In the genomic region with DNA sequence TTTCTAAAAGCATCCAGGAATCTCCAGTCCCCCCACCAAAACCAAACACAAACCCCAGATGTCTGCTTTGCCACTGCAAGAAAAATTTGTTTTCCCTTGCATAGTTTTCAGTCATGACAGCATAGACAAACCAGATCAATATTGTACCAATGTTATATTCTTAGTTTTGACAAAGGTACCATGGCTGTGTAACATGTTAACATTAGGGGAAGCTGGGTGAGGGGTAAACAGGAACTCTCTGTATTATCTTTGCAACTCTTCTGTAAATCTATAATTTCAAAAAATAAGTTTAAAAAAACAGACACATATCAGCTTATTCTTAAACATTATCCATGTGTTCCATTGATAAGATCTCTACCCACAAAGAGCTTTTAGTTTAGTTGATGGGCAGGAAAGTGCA, we compare ENCODE assay signal across 6 cellular contexts.
"Had no signal": no experiment of that assay in that cellular context is flagged by ENCODE, and none has a peak within 500 bp of the region (broad histone marks: within the 10 kb centered on the region; RNA-seq: fewer than 3 reads in every experiment).

No MANE protein-coding gene starts in this region.

- H3K4me3 ChIP-seq: GM23338, K562 had no signal

- H3K4me3 Mint-ChIP-seq: GM23338, H9, HFFc6 had no signal

- ATAC-seq: GM23338, K562 had no signal

- DNase-seq: H9, HCEC 1CT, HFFc6, IMR-90 had no signal

- H3K27ac Mint-ChIP-seq: GM23338, H9, HFFc6 had no signal

- H3K9me3 Mint-ChIP-seq: GM23338, H9 had no signal
